In genomic region chr5:148820778-148821395, GRCh38 we compare ENCODE assay signal across 9 cellular contexts. TPM values are rescaled to one million over a fixed set of nuclear protein-coding genes. Genes with fewer than 3 reads are reported as not detected.
DNase-seq lines count a peak whose midpoint lies in the region; ATAC-seq and TF ChIP-seq lines count a peak whose summit lies in the region.
"Had no signal": no experiment of that assay in that cellular context is flagged by ENCODE, and none has a peak within 500 bp of the region (broad histone marks: within the 10 kb centered on the region; RNA-seq: fewer than 3 reads in every experiment).

No MANE protein-coding gene starts in this region.

- no peaks in the 10 kb centered on the region for H3K36me3 ChIP-seq in thyroid gland

- DNase-seq in G401 (ENCODE audit: low spot score) (peak; percentile 38), HCEC 1CT (peak; percentile 52), RPMI7951 (ENCODE audit: low read depth) (peak; percentile 26), fibroblast of peridontal ligament (ENCODE audit: extremely low read depth) (peak; percentile 64), thyroid gland (peak in 1 of 2 donors; percentile 15), NCI-H526 treated with DMSO at 0.1 percent for 48 hours (lab: John Stamatoyannopoulos, UW) (no peak), NCI-H2171 (lab: John Stamatoyannopoulos, UW) (no peak)
- DNase-seq: naive B cell had no signal

- no peaks in the 10 kb centered on the region for H3K9me3 ChIP-seq in thyroid gland

- H3K27ac ChIP-seq in thyroid gland: no peak overlapping the region

- H3K4me1 ChIP-seq in thyroid gland: peaks cover 3 to 5% of the 10 kb centered on the region in 2 donors

- H3K4me3 ChIP-seq in thyroid gland (replicated peaks in 1 of 3): no peak overlapping the region

- 27 to 35% methylated on average over 3 of the region's 3 CpGs for WGBS in thyroid gland, 2 donors

- no peaks in the 10 kb centered on the region for H3K27me3 ChIP-seq in thyroid gland

- intact Hi-C loops in thyroid gland (cut with DNase I): loop anchor here (10.0 kb wide), 1 partner anchor 174 kb away; no protein-coding TSS in a partner anchor

- in situ Hi-C loops in G401 (cut with HindIII; ENCODE audit: low sequenced_read_pairs): no loop called here

- no peak for ATAC-seq in HG03571 (IDR thresholded peaks at IDR 0.05; ENCODE audit: unreplicated experiment)

- no peak for TF ChIP-seq POLR2A in thyroid gland (IDR thresholded peaks at IDR 0.05)

- peak in 5 of 6 experiments; percentile 11 to 56 (median 33) for TF ChIP-seq CTCF in thyroid gland (IDR thresholded peaks at IDR 0.05)

RNA-seq across cellular contexts. Expression of gene ADRB2, which starts 5.5 kb away (rescaled TPM):
- total RNA-seq in G401 (2014; rRNA removed; shearing (Covaris generic)): not detected in 2 replicates
- 0.59 and 0.72 TPM in 2 replicates for total RNA-seq in RPMI7951 (2014; rRNA removed; shearing (Covaris generic))
- total RNA-seq in thyroid gland: 1 to 10 TPM; 1.1 to 5.1 (median 4.2) TPM

Comparison
In these comparisons a context has a peak if more than half of its experiments do, and no peak if none do; other contexts are left out.
1. DNase-seq: peak in G401 (single experiment), HCEC 1CT (single experiment), RPMI7951 (single experiment) and fibroblast of peridontal ligament (single experiment); none in NCI-H526 treated with DMSO at 0.1 percent for 48 hours (single experiment) and NCI-H2171 (single experiment).